Comparison of ENCODE assay signal across 8 cellular contexts in genomic region chr15:33201376-33202189, GRCh38. TPM values are rescaled to one million over a fixed set of nuclear protein-coding genes. Genes with fewer than 3 reads are reported as not detected.
DNase-seq lines count a peak whose midpoint lies in the region; ATAC-seq and TF ChIP-seq lines count a peak whose summit lies in the region.

No MANE protein-coding gene starts in this region.

- DNase-seq in Ammon's horn (ENCODE audit: low spot score) = peak; percentile 35
- DNase-seq in NOMO-1 (lab: John Stamatoyannopoulos, UW; ENCODE audit: unreplicated experiment in 2 of 2) = peak; percentile 27 to 74
- DNase-seq in activated T-cell treated with anti-CD3 and anti-CD28 coated beads, Interleukin-2, amount 50 U/mL, for 4 hours = peak; percentile 39
- peak; percentile 80 to 92 for DNase-seq in foreskin keratinocyte
- DNase-seq in progenitor cell of endocrine pancreas (ENCODE audit: low spot score, unreplicated experiment) = peak; percentile 13
- no peak for DNase-seq in posterior vena cava (ENCODE audit: low spot score)

- no peaks in the 10 kb centered on the region for H3K27me3 ChIP-seq in foreskin keratinocyte

- intact Hi-C loops in posterior vena cava (cut with DNase I) = no loop called here

- no peaks in the 10 kb centered on the region for H3K9me3 Mint-ChIP-seq in activated T-cell treated with anti-CD3 and anti-CD28 coated beads, Interleukin-2, amount 50 U/mL, for 4 hours
- H3K9me3 Mint-ChIP-seq in progenitor cell of endocrine pancreas (ENCODE audit: low read depth) = no peaks in the 10 kb centered on the region

- H3K27me3 Mint-ChIP-seq in activated T-cell treated with anti-CD3 and anti-CD28 coated beads, Interleukin-2, amount 50 U/mL, for 4 hours (ENCODE audit: low read depth) = no peaks in the 10 kb centered on the region
- H3K27me3 Mint-ChIP-seq in progenitor cell of endocrine pancreas = peaks cover 2% of the 10 kb centered on the region

- no peaks in the 10 kb centered on the region for H3K36me3 Mint-ChIP-seq in activated T-cell treated with anti-CD3 and anti-CD28 coated beads, Interleukin-2, amount 50 U/mL, for 4 hours (ENCODE audit: insufficient read depth)
- H3K36me3 Mint-ChIP-seq in progenitor cell of endocrine pancreas (ENCODE audit: insufficient read depth) = no peaks in the 10 kb centered on the region

- H3K4me1 ChIP-seq in foreskin keratinocyte = peaks cover 3% of the 10 kb centered on the region

- peak overlapping the region; percentile 84 for H3K27ac Mint-ChIP-seq in progenitor cell of endocrine pancreas

- H3K27ac ChIP-seq in foreskin keratinocyte = peak overlapping the region; percentile 52

- peak; percentile 87 for ATAC-seq in GM18907 (IDR thresholded peaks at IDR 0.05; ENCODE audit: unreplicated experiment)
- ATAC-seq in HG03108 (IDR thresholded peaks at IDR 0.05; ENCODE audit: unreplicated experiment) = peak; percentile 81
- peak; percentile 95 to 97 for ATAC-seq in activated T-cell treated with anti-CD3 and anti-CD28 coated beads, Interleukin-2, amount 50 U/mL, for 4 hours
- ATAC-seq in foreskin keratinocyte = peak; percentile 97

- TF ChIP-seq CTCF in foreskin keratinocyte (conservative IDR thresholded peaks at IDR 0.05) (peak; percentile 71), progenitor cell of endocrine pancreas (IDR thresholded peaks at IDR 0.05; ENCODE audit: unreplicated experiment) (peak; percentile 44)

- H3K4me3 Mint-ChIP-seq in activated T-cell treated with anti-CD3 and anti-CD28 coated beads, Interleukin-2, amount 50 U/mL, for 4 hours = peak overlapping the region; percentile 50
- no peak overlapping the region for H3K4me3 Mint-ChIP-seq in progenitor cell of endocrine pancreas (ENCODE audit: low read depth)

- peaks cover 22% of the 10 kb centered on the region for H3K4me1 Mint-ChIP-seq in activated T-cell treated with anti-CD3 and anti-CD28 coated beads, Interleukin-2, amount 50 U/mL, for 4 hours (ENCODE audit: low read depth)
- peaks cover 27% of the 10 kb centered on the region for H3K4me1 Mint-ChIP-seq in progenitor cell of endocrine pancreas (ENCODE audit: low read depth)

RNA-seq across cellular contexts. Expression of gene FMN1, which starts 7.1 kb away (rescaled TPM):
- under 1 TPM; 0.14 to 0.66 (median 0.48) TPM for total RNA-seq in activated T-cell treated with anti-CD3 and anti-CD28 coated beads, Interleukin-2, amount 50 U/mL, for 4 hours
- total RNA-seq in foreskin keratinocyte (1.7 TPM in 2 replicates), progenitor cell of endocrine pancreas (0.41 and 1.2 TPM in 2 replicates), posterior vena cava (10 to 100 TPM; 20.2 to 26.6 TPM)
- 0.26 and 0.30 TPM in 2 replicates for polyA plus RNA-seq in foreskin keratinocyte
